ENCODE assay signal across 11 cellular contexts in genomic region chr9:103335461-103335860, GRCh38.
"Had no signal": no experiment of that assay in that cellular context is flagged by ENCODE, and none has a peak within 500 bp of the region (broad histone marks: within the 10 kb centered on the region; RNA-seq: fewer than 3 reads in every experiment).

No MANE protein-coding gene starts in this region.

- FAIRE-seq: H1, HepG2 had no signal

- H3K36me3 ChIP-seq: HAP-1 had no signal

- H3K27me3 Mint-ChIP-seq: IgD-negative memory B cell had no signal

- H3K27ac Mint-ChIP-seq: GM23338, HFFc6, IgD-negative memory B cell had no signal

- H3K4me1 Mint-ChIP-seq: GM23338, IgD-negative memory B cell had no signal

- H2AFZ ChIP-seq: GM23338 had no signal

- H3K9ac ChIP-seq: KMS-11 had no signal

- ATAC-seq: GM23338, HCT116, HepG2 had no signal

- DNase-seq: H7, HFFc6, KBM-7 had no signal

- H3K4me3 Mint-ChIP-seq: GM23338, HFFc6, IgD-negative memory B cell had no signal

- H3K36me3 Mint-ChIP-seq: IgD-negative memory B cell had no signal

- H3K4me3 ChIP-seq: GM23338, HAP-1 had no signal

- H3K4me1 ChIP-seq: HAP-1 had no signal

- H3K4me2 ChIP-seq: GM23338, KMS-11 had no signal

- H3K9me3 ChIP-seq: HAP-1 had no signal

- H3K27ac ChIP-seq: HL-60, KMS-11 had no signal
